Comparison of ENCODE assay signal across 22 cellular contexts in the genomic region with DNA sequence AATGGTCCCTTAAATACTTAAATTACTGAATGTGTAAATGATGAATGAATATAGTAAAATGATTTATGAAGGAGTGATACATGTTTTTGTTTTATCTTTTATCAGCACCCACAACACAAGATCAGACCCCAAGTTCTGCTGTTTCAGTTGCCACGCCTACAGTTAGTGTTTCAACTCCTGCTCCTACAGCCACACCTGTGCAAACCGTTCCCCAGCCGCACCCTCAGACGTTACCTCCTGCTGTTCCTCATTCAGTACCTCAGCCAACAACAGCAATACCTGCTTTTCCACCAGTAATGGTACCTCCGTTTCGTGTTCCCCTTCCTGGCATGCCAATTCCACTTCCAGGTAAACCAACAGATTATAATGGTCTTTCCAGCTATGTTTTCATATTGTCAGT. TPM values are rescaled to one million over a fixed set of nuclear protein-coding genes. Genes with fewer than 3 reads are reported as not detected.
"Had no signal": no experiment of that assay in that cellular context is flagged by ENCODE, and none has a peak within 500 bp of the region (broad histone marks: within the 10 kb centered on the region; RNA-seq: fewer than 3 reads in every experiment).

No MANE protein-coding gene starts in this region.

- DNase-seq: activated CD4-positive, alpha-beta T cell treated with anti-CD3 and anti-CD28 coated beads, Interleukin-2, amount 10 ng/mL, durations not matched to agents 7 days and 5 days; activated CD4-positive, CD25-positive, alpha-beta regulatory T cell; activated effector memory CD4-positive, alpha-beta T cell treated with Interleukin-2 at 50 U/mL for 16 hours; activated naive CD4-positive, alpha-beta T cell treated with anti-CD3 and anti-CD28 coated beads, Interleukin-2, amount 50 U/mL, for 16 hours; esophagus squamous epithelium; hippocampal formation; kidney; left ventricle myocardium inferior; mesendoderm; right cardiac atrium; stimulated activated CD4-positive, alpha-beta T cell treated with anti-CD3 and anti-CD28 coated beads, Interleukin-4, amount 100 ng/mL, for 4 hours; stimulated activated CD8-positive, alpha-beta memory T cell treated with anti-CD3 and anti-CD28 coated beads, Interleukin-4, amount 100 ng/mL, for 48 hours; stimulated activated naive CD8-positive, alpha-beta T cell treated with anti-CD3 and anti-CD28 coated beads, Interleukin-15, amount 100 ng/mL, for 72 hours; T-cell; upper lobe of right lung had no signal

- ATAC-seq: right cardiac atrium; stimulated activated naive CD8-positive, alpha-beta T cell treated with anti-CD3 and anti-CD28 coated beads, Interleukin-15, amount 100 ng/mL, for 72 hours; T-cell; upper lobe of right lung had no signal

- H3K9me3 ChIP-seq: esophagus squamous epithelium, left ventricle myocardium inferior, upper lobe of right lung had no signal

- H3K27me3 Mint-ChIP-seq: activated CD4-positive, alpha-beta T cell treated with anti-CD3 and anti-CD28 coated beads, Interleukin-2, amount 10 ng/mL, durations not matched to agents 7 days and 5 days; progenitor cell of endocrine pancreas; stimulated activated naive CD8-positive, alpha-beta T cell treated with anti-CD3 and anti-CD28 coated beads, Interleukin-15, amount 100 ng/mL, for 72 hours; T-cell had no signal

- H3K4me3 Mint-ChIP-seq: activated CD4-positive, alpha-beta T cell treated with anti-CD3 and anti-CD28 coated beads, Interleukin-2, amount 10 ng/mL, durations not matched to agents 7 days and 5 days; nephron; stimulated activated naive CD8-positive, alpha-beta T cell treated with anti-CD3 and anti-CD28 coated beads, Interleukin-15, amount 100 ng/mL, for 72 hours; T-cell had no signal

- H3K27me3 ChIP-seq: cardiac muscle cell, esophagus squamous epithelium, upper lobe of right lung had no signal

- H3K27ac ChIP-seq: cardiac muscle cell, esophagus squamous epithelium, left ventricle myocardium inferior, upper lobe of right lung had no signal

- H3K4me1 ChIP-seq: esophagus squamous epithelium, upper lobe of right lung had no signal

- H3K4me3 ChIP-seq: cardiac muscle cell, esophagus squamous epithelium, left ventricle myocardium inferior, smooth muscle cell, upper lobe of right lung had no signal

- H3K9me3 Mint-ChIP-seq: activated CD4-positive, alpha-beta T cell treated with anti-CD3 and anti-CD28 coated beads, Interleukin-2, amount 10 ng/mL, durations not matched to agents 7 days and 5 days; nephron; stimulated activated naive CD8-positive, alpha-beta T cell treated with anti-CD3 and anti-CD28 coated beads, Interleukin-15, amount 100 ng/mL, for 72 hours; T-cell had no signal

- H3K27ac Mint-ChIP-seq: activated CD4-positive, alpha-beta T cell treated with anti-CD3 and anti-CD28 coated beads, Interleukin-2, amount 10 ng/mL, durations not matched to agents 7 days and 5 days; nephron had no signal

- H3K4me2 ChIP-seq: smooth muscle cell had no signal

- H3K4me1 Mint-ChIP-seq: nephron had no signal

RNA-seq across cellular contexts. Expression of a gene that starts 52.5 kb away (rescaled TPM):
- total RNA-seq: activated CD4-positive, alpha-beta T cell treated with anti-CD3 and anti-CD28 coated beads, Interleukin-2, amount 10 ng/mL, durations not matched to agents 7 days and 5 days; cardiac muscle cell; esophagus squamous epithelium; fibroblast of villous mesenchyme; glomerular endothelial cell; kidney; left ventricle myocardium inferior; omental fat pad; progenitor cell of endocrine pancreas; right cardiac atrium; smooth muscle cell; T-cell; upper lobe of right lung had no signal
